19 cellular contexts compared by ENCODE assay signal in genomic region chrX:22147214-22147613, GRCh38.
"Had no signal": no experiment of that assay in that cellular context is flagged by ENCODE, and none has a peak within 500 bp of the region (broad histone marks: within the 10 kb centered on the region; RNA-seq: fewer than 3 reads in every experiment).

No MANE protein-coding gene starts in this region.

- H3K27me3 ChIP-seq: brain microvascular endothelial cell, left lung, neutrophil, suprapubic skin, tibial artery had no signal

- H3K9me3 ChIP-seq: gastrocnemius medialis, left lung, neutrophil, suprapubic skin, tibial artery had no signal

- H3K36me3 ChIP-seq: brain microvascular endothelial cell, gastrocnemius medialis, left lung, neutrophil, suprapubic skin, tibial artery had no signal

- DNase-seq: brain microvascular endothelial cell; caudate nucleus; cortex of kidney; dorsolateral prefrontal cortex; effector CD8-positive, alpha-beta T cell; gastrocnemius medialis; kidney glomerular epithelial cell; left lung; mesenchymal stem cell; naive thymus-derived CD4-positive, alpha-beta T cell; posterior cingulate gyrus; right cardiac atrium; stimulated activated CD4-positive, alpha-beta T cell treated with anti-CD3 and anti-CD28 coated beads, Interleukin-2, amount 100 ng/mL, for 48 hours; stimulated activated naive CD8-positive, alpha-beta T cell treated with anti-CD3 and anti-CD28 coated beads, Interleukin-15, Interleukin-2, amounts not matched to agents 100 U/mL and 50 U/mL, for 24 hours; tibial artery had no signal

- H3K4me1 Mint-ChIP-seq: naive thymus-derived CD4-positive, alpha-beta T cell had no signal

- H3K4me3 Mint-ChIP-seq: naive thymus-derived CD4-positive, alpha-beta T cell had no signal

- H3K36me3 Mint-ChIP-seq: naive thymus-derived CD4-positive, alpha-beta T cell had no signal

- H3K27me3 Mint-ChIP-seq: naive thymus-derived CD4-positive, alpha-beta T cell had no signal

- H3K4me3 ChIP-seq: dorsolateral prefrontal cortex, gastrocnemius medialis, left lung, lung, smooth muscle cell, suprapubic skin, tibial artery had no signal

- H3K4me2 ChIP-seq: smooth muscle cell had no signal

- H3K4me1 ChIP-seq: gastrocnemius medialis, left lung, suprapubic skin, tibial artery had no signal

- H3K9me3 Mint-ChIP-seq: naive thymus-derived CD4-positive, alpha-beta T cell had no signal

- H3K27ac ChIP-seq: brain microvascular endothelial cell, dorsolateral prefrontal cortex, gastrocnemius medialis, left lung, neutrophil, suprapubic skin, tibial artery had no signal

- ATAC-seq: gastrocnemius medialis; left lung; naive thymus-derived CD4-positive, alpha-beta T cell; stimulated activated naive CD8-positive, alpha-beta T cell treated with anti-CD3 and anti-CD28 coated beads, Interleukin-15, Interleukin-2, amounts not matched to agents 100 U/mL and 50 U/mL, for 24 hours had no signal
